In the genomic region with DNA sequence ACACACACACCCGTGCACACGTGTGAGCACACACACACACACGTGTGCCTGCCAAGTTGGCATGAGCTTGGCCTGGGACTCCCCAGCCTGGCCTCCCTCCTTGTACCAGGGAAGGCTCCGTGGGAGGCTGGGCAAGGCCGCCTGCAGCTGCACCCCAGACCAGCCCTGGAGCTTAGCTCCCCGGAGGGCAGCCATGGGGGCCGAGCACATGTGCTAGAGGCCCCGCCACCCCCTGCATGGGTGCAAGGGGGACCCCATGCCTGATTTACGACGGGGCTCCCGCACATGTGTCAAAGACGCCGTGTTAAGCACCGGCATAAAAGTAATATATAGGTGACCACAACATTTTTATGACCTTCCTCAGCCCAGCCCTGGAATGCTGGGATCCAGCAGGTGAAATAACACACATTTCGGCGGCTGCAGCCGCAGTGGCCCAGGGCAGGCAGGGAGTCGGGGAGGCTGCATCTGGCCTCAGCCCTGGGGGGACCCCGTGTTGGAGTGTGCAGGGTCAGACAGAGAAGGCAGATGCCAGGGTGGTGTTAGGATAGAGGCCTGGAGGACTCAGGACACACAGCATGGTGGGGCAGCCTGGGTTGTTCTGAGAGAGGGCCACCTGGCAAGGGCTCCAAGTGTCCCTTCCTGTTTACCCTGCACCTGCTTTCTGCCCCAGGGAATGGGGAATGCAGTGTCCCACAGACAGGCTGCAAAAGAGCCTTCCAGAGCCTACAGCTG, we compare ENCODE assay signal across 1 cellular context.
TF ChIP-seq lines count a peak whose summit lies in the region.

No MANE protein-coding gene starts in this region.

TF ChIP-seq in K562, 482 proteins besides CTCF, POLR2A, EP300 and RAD21 (continued from another document):
- TF ChIP-seq PRDM10 (IDR thresholded peaks at IDR 0.05; ENCODE audit: partially characterized antibody) (peak; percentile 14), ELF4 (CRISPR knock-in tag; IDR thresholded peaks at IDR 0.05) (no peak), ZC3H4 (CRISPR knock-in tag; IDR thresholded peaks at IDR 0.05; ENCODE audit: borderline replicate concordance) (no peak)
